ENCODE assay signal across 21 cellular contexts in the genomic region with DNA sequence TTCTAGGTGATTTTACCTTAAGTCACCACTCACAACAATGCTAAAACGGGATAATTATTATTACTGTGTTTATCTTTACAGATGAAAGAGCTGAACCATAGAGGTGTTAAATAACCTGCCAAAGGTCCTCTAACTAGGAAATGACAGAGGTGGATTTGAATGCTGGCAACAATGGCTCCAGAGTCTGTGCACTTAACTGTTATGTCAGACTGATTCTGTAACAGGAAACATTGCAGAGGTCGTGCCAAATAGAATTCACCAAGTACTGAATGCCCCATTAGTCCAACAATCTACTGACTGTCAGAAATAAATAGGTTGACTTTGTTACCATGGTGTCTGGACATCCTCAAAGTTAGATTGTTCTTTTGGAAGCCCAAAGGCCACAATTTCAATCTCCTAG. TPM values are rescaled to one million over a fixed set of nuclear protein-coding genes. Genes with fewer than 3 reads are reported as not detected.
"Had no signal": no experiment of that assay in that cellular context is flagged by ENCODE, and none has a peak within 500 bp of the region (broad histone marks: within the 10 kb centered on the region; RNA-seq: fewer than 3 reads in every experiment).

No MANE protein-coding gene starts in this region.

- DNase-seq: KBM-7, MV-4-11, NCI-H1048, NCI-H1105, NCI-H1417, NCI-H1436 treated with DMSO at 0.1 percent for 48 hours, NCI-H1694 treated with DMSO at 0.1 percent for 48 hours, NCI-H1930, NCI-H2107, NCI-H2227 treated with DMSO at 0.1 percent for 48 hours, NCI-H524, NCI-H526 treated with DMSO at 0.1 percent for 48 hours, NCI-H82, SHP77, SK-N-SH, SW 1271, T-cell had no signal

- ATAC-seq: T-cell had no signal

RNA-seq across cellular contexts. Expression of gene PAGE4, which starts 29.2 kb away (rescaled TPM):
- total RNA-seq: LHCN-M2, MCF 10A, NCI-H460, SK-MEL-5, T-cell had no signal
